In the genomic region with DNA sequence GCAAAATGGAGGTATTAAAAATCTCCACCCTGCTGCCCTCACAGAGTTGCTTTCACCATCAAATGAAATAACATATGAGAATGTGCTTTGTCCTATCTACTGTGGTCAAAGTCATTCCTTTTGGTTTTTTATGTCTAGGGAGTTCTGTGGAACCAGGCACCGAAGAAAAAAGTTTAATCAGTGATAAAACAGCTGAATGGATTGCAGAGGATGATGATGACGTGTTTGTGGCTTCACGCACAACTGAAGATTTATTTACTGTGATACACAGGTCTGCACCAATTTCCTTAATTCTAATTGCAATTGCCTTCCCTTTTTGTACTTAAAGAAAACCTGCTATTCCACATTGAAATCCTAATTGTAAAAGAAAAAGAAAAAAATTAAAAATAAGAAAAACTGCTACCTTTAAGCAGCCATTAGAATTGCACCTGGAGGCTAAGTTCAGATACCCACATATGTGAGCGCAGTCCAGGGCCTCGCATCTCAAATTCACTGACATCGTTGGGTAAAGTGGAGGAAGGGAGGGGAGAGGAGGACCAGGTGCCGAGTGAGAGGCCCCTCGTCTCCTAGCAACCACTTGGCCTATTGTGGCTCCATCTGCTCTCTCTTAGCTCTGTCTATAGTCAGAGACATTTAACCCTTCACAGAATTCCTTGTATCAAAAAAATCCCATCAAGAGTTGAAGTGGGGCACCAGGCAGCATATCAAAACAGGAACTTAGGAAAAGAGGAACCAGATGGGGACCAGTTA, we compare ENCODE assay signal across 10 cellular contexts. TPM values are rescaled to one million over a fixed set of nuclear protein-coding genes. Genes with fewer than 3 reads are reported as not detected.
DNase-seq lines count a peak whose midpoint lies in the region; ATAC-seq and TF ChIP-seq lines count a peak whose summit lies in the region.
"Had no signal": no experiment of that assay in that cellular context is flagged by ENCODE, and none has a peak within 500 bp of the region (broad histone marks: within the 10 kb centered on the region; RNA-seq: fewer than 3 reads in every experiment).

No MANE protein-coding gene starts in this region.

- TF ChIP-seq POLR2A in esophagus squamous epithelium (IDR thresholded peaks at IDR 0.05): no peak

- no peaks in the 10 kb centered on the region for H3K4me1 ChIP-seq in esophagus squamous epithelium
- H3K4me1 ChIP-seq: parathyroid adenoma, transverse colon had no signal

- DNase-seq in DMS79 treated with DMSO at 0.1 percent for 48 hours (lab: John Stamatoyannopoulos, UW): peak; percentile 88
- DNase-seq in NCI-H1694 (lab: John Stamatoyannopoulos, UW): peak; percentile 97
- DNase-seq in NCI-H82 (lab: John Stamatoyannopoulos, UW): peak; percentile 97
- DNase-seq in left kidney (ENCODE audit: low read depth, low spot score): peak; percentile 91
- DNase-seq in esophagus squamous epithelium (lab: John Stamatoyannopoulos, UW): no peak
- no peak for DNase-seq in islet precursor cell
- DNase-seq: transverse colon had no signal

- peaks cover 0 to 6% (median 0%) of the 10 kb centered on the region in 3 donors for H3K36me3 ChIP-seq in esophagus squamous epithelium
- H3K36me3 ChIP-seq: transverse colon had no signal

- no peaks in the 10 kb centered on the region for H3K9me3 ChIP-seq in esophagus squamous epithelium
- H3K9me3 ChIP-seq: transverse colon had no signal

- TF ChIP-seq CTCF in esophagus squamous epithelium (IDR thresholded peaks at IDR 0.05): no peak

- 63 to 68% methylated on average over 8 of the region's 8 CpGs for WGBS in esophagus squamous epithelium, 2 donors

- H3K27me3 ChIP-seq in esophagus squamous epithelium: peaks cover 0 to 2% (median 0%) of the 10 kb centered on the region in 4 donors
- H3K27me3 ChIP-seq: transverse colon had no signal

- H3K27ac ChIP-seq in esophagus squamous epithelium: no peak overlapping the region
- H3K27ac ChIP-seq: parathyroid adenoma, transverse colon had no signal

- intact Hi-C loops in esophagus squamous epithelium (cut with DNase I): no loop called here

- no peak for ATAC-seq in activated CD4-positive, CD25-positive, alpha-beta regulatory T cell treated with anti-CD3 and anti-CD28 coated beads, Interleukin-2, amount 50 U/mL, for 24 hours
- ATAC-seq in HG02623 (IDR thresholded peaks at IDR 0.05; ENCODE audit: unreplicated experiment): no peak

- H3K4me3 ChIP-seq in esophagus squamous epithelium: no peak overlapping the region
- H3K4me3 ChIP-seq: transverse colon had no signal

RNA-seq across cellular contexts. Expression of a gene that starts 10.6 kb away (rescaled TPM):
- total RNA-seq in esophagus squamous epithelium: 1 to 10 TPM in 1 of 4 donors, under 1 TPM in 3; 0.08 to 3.6 (median 0.49) TPM

RNA-seq across cellular contexts. Expression of a gene that starts 39.3 kb away (rescaled TPM):
- total RNA-seq in esophagus squamous epithelium: 10 to 100 TPM in 2 of 4 donors, 1 to 10 TPM in 2; 4.7 to 15.1 (median 9.2) TPM

Comparison
In these comparisons a context has a peak if more than half of its experiments do, and no peak if none do; other contexts are left out.
1. DNase-seq: peak in DMS79 treated with DMSO at 0.1 percent for 48 hours (single experiment), NCI-H1694 (single experiment), NCI-H82 (single experiment) and left kidney (single experiment); none in esophagus squamous epithelium (single experiment) and islet precursor cell (single experiment).